ENCODE assay signal across 30 cellular contexts in the genomic region with DNA sequence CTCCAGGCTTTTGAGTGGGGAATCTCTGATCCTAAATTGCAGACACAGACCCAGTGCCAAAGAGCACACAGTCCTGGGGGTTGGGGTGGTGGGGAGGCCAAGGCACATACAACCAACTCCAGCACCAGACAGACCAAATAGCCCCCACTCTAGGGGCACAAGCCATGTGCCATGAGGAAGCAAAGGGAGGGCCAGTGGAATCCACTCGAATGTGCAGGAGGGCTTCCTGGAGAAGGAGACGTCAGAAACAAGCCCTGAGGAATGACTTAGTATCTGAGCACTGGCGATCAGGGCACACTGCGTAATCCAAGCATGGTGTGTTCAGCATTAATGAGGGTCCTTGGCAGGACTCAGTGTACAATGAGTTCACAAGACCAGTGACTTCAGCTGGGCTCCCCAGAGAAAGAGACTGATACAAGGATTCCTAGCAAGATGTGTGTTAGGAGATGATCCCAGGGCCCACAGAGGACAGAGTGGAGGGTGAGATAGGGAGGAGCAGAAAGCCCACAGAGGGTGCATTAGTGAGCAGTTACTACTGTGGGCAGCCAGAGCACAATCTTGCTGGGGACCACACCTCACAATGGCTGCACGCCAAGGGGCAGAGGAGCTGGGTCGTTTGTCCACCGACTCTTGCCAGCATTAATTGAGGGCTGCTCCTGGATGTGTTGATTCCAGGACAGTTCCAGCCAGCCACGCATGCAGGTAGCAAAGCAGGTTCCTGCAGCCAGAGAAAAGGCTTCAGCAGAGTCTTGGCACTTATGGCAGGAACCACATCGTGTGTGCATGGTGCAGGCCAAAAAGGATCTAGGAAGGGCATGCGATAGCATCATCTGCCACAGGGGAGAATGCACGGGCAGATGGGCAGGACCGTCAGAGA.
DNase-seq lines count a peak whose midpoint lies in the region; ATAC-seq and TF ChIP-seq lines count a peak whose summit lies in the region.
"Had no signal": no experiment of that assay in that cellular context is flagged by ENCODE, and none has a peak within 500 bp of the region (broad histone marks: within the 10 kb centered on the region; RNA-seq: fewer than 3 reads in every experiment).

No MANE protein-coding gene starts in this region.

- H3K4me3 ChIP-seq in endodermal cell (ENCODE audit: low read length) (no peak overlapping the region), vagina (no peak overlapping the region)
- H3K4me3 ChIP-seq: A549, K562, left ventricle myocardium inferior, pancreas, PC-9, thoracic aorta, uterus had no signal

- no peak overlapping the region for H3K4me3 Mint-ChIP-seq in endodermal cell
- H3K4me3 Mint-ChIP-seq in Calu3 (ENCODE audit: low read depth, unreplicated experiment) = no peak overlapping the region
- H3K4me3 Mint-ChIP-seq: activated naive CD8-positive, alpha-beta T cell; CD4-positive, alpha-beta T cell; natural killer cell treated with Interleukin-12 subunit alpha and Interleukin-12 subunit beta and Interleukin-15 and Interleukin-18, amount 100 ng/mL, for 72 hours; stimulated activated naive CD8-positive, alpha-beta T cell treated with anti-CD3 and anti-CD28 coated beads, Interleukin-15, Interleukin-2, amounts not matched to agents 100 ng/mL and 50 ng/mL, for 24 hours; T-helper 1 cell treated with Interleukin-12 subunit alpha and Interleukin-12 subunit beta and Interleukin-4 antibody, amounts not matched to agents 30 μg/mL and 1 μg/mL, for 36 hours had no signal

- H3K9me3 Mint-ChIP-seq in endodermal cell (no peaks in the 10 kb centered on the region), Calu3 (ENCODE audit: low read depth, unreplicated experiment) (peaks cover 2% of the 10 kb centered on the region)
- H3K9me3 Mint-ChIP-seq: CD4-positive, alpha-beta T cell; natural killer cell treated with Interleukin-12 subunit alpha and Interleukin-12 subunit beta and Interleukin-15 and Interleukin-18, amount 100 ng/mL, for 72 hours; stimulated activated naive CD8-positive, alpha-beta T cell treated with anti-CD3 and anti-CD28 coated beads, Interleukin-15, Interleukin-2, amounts not matched to agents 100 ng/mL and 50 ng/mL, for 24 hours; T-helper 1 cell treated with Interleukin-12 subunit alpha and Interleukin-12 subunit beta and Interleukin-4 antibody, amounts not matched to agents 30 μg/mL and 1 μg/mL, for 36 hours had no signal

- H3K27ac Mint-ChIP-seq in endodermal cell (no peak overlapping the region), Calu3 (ENCODE audit: unreplicated experiment) (no peak overlapping the region)
- H3K27ac Mint-ChIP-seq: activated naive CD8-positive, alpha-beta T cell; CD4-positive, alpha-beta T cell; natural killer cell treated with Interleukin-12 subunit alpha and Interleukin-12 subunit beta and Interleukin-15 and Interleukin-18, amount 100 ng/mL, for 72 hours; stimulated activated naive CD8-positive, alpha-beta T cell treated with anti-CD3 and anti-CD28 coated beads, Interleukin-15, Interleukin-2, amounts not matched to agents 100 ng/mL and 50 ng/mL, for 24 hours; T-helper 1 cell treated with Interleukin-12 subunit alpha and Interleukin-12 subunit beta and Interleukin-4 antibody, amounts not matched to agents 30 μg/mL and 1 μg/mL, for 36 hours had no signal

- ATAC-seq in HG03457 (IDR thresholded peaks at IDR 0.05; ENCODE audit: unreplicated experiment) = no peak
- ATAC-seq: A549, K562, pancreas, right cardiac atrium, Right ventricle myocardium inferior, SK-N-SH treated with all-trans-retinoic acid at 6 μM for 48 hours had no signal

- TF ChIP-seq POLR2A in vagina (IDR thresholded peaks at IDR 0.05) = no peak

- no peak overlapping the region for H3K27ac ChIP-seq in endodermal cell (ENCODE audit: low read depth, low read length)
- H3K27ac ChIP-seq in vagina = no peak overlapping the region
- H3K27ac ChIP-seq: A549, left ventricle myocardium inferior, pancreas, PC-9, thoracic aorta, uterus had no signal

- DNase-seq in activated effector memory CD4-positive, alpha-beta T cell treated with anti-CD3 and anti-CD28 coated beads, Interleukin-2, amount 50 U/mL, for 16 hours = peak; percentile 46
- DNase-seq in activated effector memory CD4-positive, alpha-beta T cell treated with Interleukin-2 at 50 U/mL for 16 hours = no peak
- DNase-seq in endodermal cell (peak; percentile 21), mucosa of gallbladder (ENCODE audit: low spot score) (peak; percentile 6), vagina (ENCODE audit: extremely low spot score in 2 of 2) (peak; percentile 52 to 58), Calu3 (no peak), NCI-H1105 treated with DMSO at 0.1 percent for 48 hours (lab: John Stamatoyannopoulos, UW) (no peak)
- DNase-seq: activated CD4-positive, alpha-beta T cell treated with anti-CD3 and anti-CD28 coated beads, Interleukin-2, amount 50 U/mL, for 48 hours; activated T-cell treated with anti-CD3 and anti-CD28 coated beads for 4 hours; CD4-positive, alpha-beta T cell; effector CD4-positive, alpha-beta T cell; erythroblast; left ventricle myocardium inferior; NCI-H1092; NCI-H187; NCI-H526; PC-9; right cardiac atrium; uterus had no signal

- 82% methylated on average over 8 to 12 of the region's 12 CpGs for WGBS in endodermal cell (ENCODE audit: insufficient coverage in 1 of 2, insufficient read length in 1 of 2), 2 experiments

- intact Hi-C loops in vagina (cut with DNase I) = no loop called here
- intact Hi-C loops in Calu3 (cut with micrococcal nuclease; ENCODE audit: unreplicated experiment) = no loop called here

- H3K36me3 Mint-ChIP-seq in endodermal cell (ENCODE audit: low read depth) = no peaks in the 10 kb centered on the region
- no peaks in the 10 kb centered on the region for H3K36me3 Mint-ChIP-seq in Calu3 (ENCODE audit: insufficient read depth, unreplicated experiment)
- H3K36me3 Mint-ChIP-seq: activated naive CD8-positive, alpha-beta T cell; natural killer cell treated with Interleukin-12 subunit alpha and Interleukin-12 subunit beta and Interleukin-15 and Interleukin-18, amount 100 ng/mL, for 72 hours had no signal

- no TSS peak for BruUV-seq in Calu3 (replicated peaks; lab: Mats Ljungman, UMichigan)

- H3K4me1 Mint-ChIP-seq in endodermal cell (no peaks in the 10 kb centered on the region), Calu3 (ENCODE audit: low read depth, unreplicated experiment) (no peaks in the 10 kb centered on the region)

- H3K27me3 ChIP-seq in endodermal cell (ENCODE audit: control insufficient read depth, insufficient read depth, low read length, poor library complexity, severe bottlenecking) (no peaks in the 10 kb centered on the region), vagina (no peaks in the 10 kb centered on the region)
- H3K27me3 ChIP-seq: pancreas, uterus had no signal

- CTCF ChIA-PET in Calu3 (lab: Charles Lee) = no interaction called here

- H3K9me3 ChIP-seq in endodermal cell (ENCODE audit: control insufficient read depth, low read length) (no peaks in the 10 kb centered on the region), vagina (no peaks in the 10 kb centered on the region)
- H3K9me3 ChIP-seq: A549, left ventricle myocardium inferior, pancreas, thoracic aorta, uterus had no signal

- TF ChIP-seq CTCF in endodermal cell (conservative IDR thresholded peaks at IDR 0.05) (no peak), vagina (IDR thresholded peaks at IDR 0.05) (no peak), Calu3 (IDR thresholded peaks at IDR 0.05; ENCODE audit: unreplicated experiment) (no peak)

- H3K36me3 ChIP-seq in endodermal cell (ENCODE audit: control insufficient read depth, insufficient read depth, low read length) (no peaks in the 10 kb centered on the region), vagina (no peaks in the 10 kb centered on the region)
- H3K36me3 ChIP-seq: left ventricle myocardium inferior, pancreas, thoracic aorta, uterus had no signal

- H3K9ac ChIP-seq in endodermal cell (ENCODE audit: extremely low read depth, low read length, poor library complexity, severe bottlenecking) = no peak overlapping the region

- H3K27me3 Mint-ChIP-seq in endodermal cell (ENCODE audit: insufficient read depth) (peaks cover 7% of the 10 kb centered on the region), Calu3 (ENCODE audit: unreplicated experiment) (peaks cover 43% of the 10 kb centered on the region)
- H3K27me3 Mint-ChIP-seq: stimulated activated naive CD8-positive, alpha-beta T cell treated with anti-CD3 and anti-CD28 coated beads, Interleukin-15, Interleukin-2, amounts not matched to agents 100 ng/mL and 50 ng/mL, for 24 hours had no signal

- no peaks in the 10 kb centered on the region for H3K4me1 ChIP-seq in endodermal cell (ENCODE audit: control insufficient read depth, insufficient read depth, low read length)
- no peaks in the 10 kb centered on the region for H3K4me1 ChIP-seq in vagina
- H3K4me1 ChIP-seq: A549, left ventricle myocardium inferior, pancreas, uterus had no signal

Comparison
In these comparisons a context has a peak if more than half of its experiments do, and no peak if none do; other contexts are left out.
1. DNase-seq: peak in activated effector memory CD4-positive, alpha-beta T cell treated with anti-CD3 and anti-CD28 coated beads, Interleukin-2, amount 50 U/mL, for 16 hours (single experiment), endodermal cell (single experiment), mucosa of gallbladder (single experiment) and vagina (2 of 2); none in activated effector memory CD4-positive, alpha-beta T cell treated with Interleukin-2 at 50 U/mL for 16 hours (single experiment), Calu3 (single experiment) and NCI-H1105 treated with DMSO at 0.1 percent for 48 hours (single experiment).